Comparison of ENCODE assay signal across 10 cellular contexts in the genomic region with DNA sequence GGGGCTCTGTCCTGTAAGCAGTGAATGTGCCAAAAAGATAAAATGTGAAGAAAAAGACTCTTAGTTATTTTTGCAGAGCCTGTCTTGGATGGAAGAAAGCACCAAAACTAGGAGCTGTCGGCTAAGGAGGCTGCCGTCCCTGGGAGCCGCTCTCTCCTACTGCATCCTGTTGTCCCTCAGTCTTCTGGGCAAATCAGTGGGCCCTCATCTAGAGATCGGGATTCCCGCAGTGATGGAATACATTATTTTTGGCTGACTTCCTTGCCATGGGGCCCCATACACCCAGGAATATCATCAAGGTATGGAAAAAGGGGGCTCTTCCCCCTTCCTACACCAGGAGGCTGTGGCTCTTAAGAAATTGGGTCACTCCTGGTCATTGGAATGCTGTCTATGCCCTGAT. TPM values are rescaled to one million over a fixed set of nuclear protein-coding genes. Genes with fewer than 3 reads are reported as not detected.
"Had no signal": no experiment of that assay in that cellular context is flagged by ENCODE, and none has a peak within 500 bp of the region (broad histone marks: within the 10 kb centered on the region; RNA-seq: fewer than 3 reads in every experiment).

No MANE protein-coding gene starts in this region.

- FAIRE-seq: H1, H54, HTR-8/SVneo had no signal

- H3K4me2 ChIP-seq: GM23338, KMS-11 had no signal

- H3K9me3 Mint-ChIP-seq: GM23338, IgD-negative memory B cell had no signal

- H3K27ac Mint-ChIP-seq: GM23338, H9, IgD-negative memory B cell had no signal

- H3K27ac ChIP-seq: KMS-11 had no signal

- H3K4me3 Mint-ChIP-seq: GM23338, H9, IgD-negative memory B cell had no signal

- H3K4me3 ChIP-seq: GM23338 had no signal

- DNase-seq: H9, HCEC 1CT, KBM-7 had no signal

- H3K9ac ChIP-seq: KMS-11 had no signal

- H3K4me1 Mint-ChIP-seq: GM23338, H9, IgD-negative memory B cell had no signal

- H3K36me3 Mint-ChIP-seq: IgD-negative memory B cell had no signal

- H2AFZ ChIP-seq: GM23338 had no signal

RNA-seq across cellular contexts. Expression of a gene that starts 3.2 kb away (rescaled TPM):
- total RNA-seq: GM23338, H1, H9, HT-29 had no signal
- polyA plus RNA-seq: GM23338, H1, IgD-negative memory B cell had no signal

RNA-seq across cellular contexts. Expression of a gene that starts 37.0 kb away (rescaled TPM):
- total RNA-seq: H1 had no signal
- polyA plus RNA-seq: IgD-negative memory B cell had no signal
